Comparison of ENCODE assay signal across 26 cellular contexts in the genomic region with DNA sequence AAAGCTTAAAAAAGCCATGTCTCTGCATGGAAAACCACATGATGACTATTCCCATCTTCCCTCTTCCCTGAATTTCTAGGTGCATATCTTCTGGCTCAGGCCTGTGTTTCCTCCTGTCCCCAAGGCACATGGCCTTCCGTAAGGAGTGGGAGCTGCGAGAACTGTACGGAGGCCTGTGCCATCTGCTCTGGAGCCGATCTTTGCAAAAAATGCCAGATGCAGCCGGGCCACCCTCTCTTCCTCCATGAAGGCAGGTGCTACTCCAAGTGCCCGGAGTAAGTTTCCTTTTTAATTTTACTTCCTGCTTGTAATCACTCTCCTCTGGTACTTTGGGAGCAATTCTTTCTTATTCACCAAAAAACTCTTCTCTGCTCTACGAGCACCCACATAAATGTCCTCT.
"Had no signal": no experiment of that assay in that cellular context is flagged by ENCODE, and none has a peak within 500 bp of the region (broad histone marks: within the 10 kb centered on the region; RNA-seq: fewer than 3 reads in every experiment).

No MANE protein-coding gene starts in this region.

- DNase-seq: colonic mucosa; cortex of kidney; effector CD8-positive, alpha-beta T cell; effector memory CD8-positive, alpha-beta T cell; endodermal cell; erythroblast; esophagus squamous epithelium; foreskin fibroblast; foreskin melanocyte; gastrocnemius medialis; heart left ventricle; hypothalamus; immature natural killer cell; islet precursor cell; left cardiac atrium; left lung; left ventricle myocardium superior; lower lobe of right lung; mesenchymal stem cell; mucosa of descending colon had no signal

- H3K4me2 ChIP-seq: hepatocyte had no signal

- H3K4me1 ChIP-seq: colonic mucosa, esophagus squamous epithelium, gastrocnemius medialis, heart left ventricle, left lung, lower lobe of right lung had no signal

- H3K4me1 Mint-ChIP-seq: endodermal cell, immature natural killer cell had no signal

- H3K4me3 ChIP-seq: colonic mucosa, esophagus squamous epithelium, gastrocnemius medialis, heart left ventricle, hepatocyte, left lung, lower lobe of right lung, mucosa of descending colon had no signal

- H3K4me3 Mint-ChIP-seq: dendritic cell treated with granulocyte-macrophage colony-stimulating factor and Interleukin-4, amounts not matched to agents 40 ng/mL and 50 ng/mL, for 4 days; effector memory CD8-positive, alpha-beta T cell; endodermal cell; immature natural killer cell; mesothelial cell of epicardium had no signal

- ATAC-seq: effector memory CD8-positive, alpha-beta T cell; esophagus mucosa; gastrocnemius medialis; heart left ventricle; left cardiac atrium; left lung; left ventricle myocardium superior; lower lobe of right lung; mucosa of descending colon had no signal

- H3K36me3 Mint-ChIP-seq: immature natural killer cell, mesothelial cell of epicardium had no signal

- H3K9me3 Mint-ChIP-seq: dendritic cell treated with granulocyte-macrophage colony-stimulating factor and Interleukin-4, amounts not matched to agents 40 ng/mL and 50 ng/mL, for 4 days; effector memory CD8-positive, alpha-beta T cell; endodermal cell; immature natural killer cell; mesothelial cell of epicardium had no signal

- H3K9me3 ChIP-seq: colonic mucosa, esophagus squamous epithelium, gastrocnemius medialis, heart left ventricle, left lung, lower lobe of right lung, mucosa of descending colon had no signal

- H3K79me2 ChIP-seq: hepatocyte had no signal

- H3K36me3 ChIP-seq: colonic mucosa, esophagus squamous epithelium, gastrocnemius medialis, heart left ventricle, left lung, lower lobe of right lung had no signal

- H3K27ac ChIP-seq: colonic mucosa, epithelial cell of prostate, esophagus squamous epithelium, gastrocnemius medialis, heart left ventricle, hepatocyte, left lung, lower lobe of right lung had no signal

- H2AFZ ChIP-seq: hepatocyte had no signal

- H3K27ac Mint-ChIP-seq: dendritic cell treated with granulocyte-macrophage colony-stimulating factor and Interleukin-4, amounts not matched to agents 40 ng/mL and 50 ng/mL, for 4 days; effector memory CD8-positive, alpha-beta T cell; endodermal cell; immature natural killer cell; mesothelial cell of epicardium had no signal

- H3K27me3 ChIP-seq: colonic mucosa, esophagus squamous epithelium, gastrocnemius medialis, hepatocyte, left lung had no signal

- FAIRE-seq: endometrium had no signal
